8 cellular contexts compared by ENCODE assay signal in the genomic region with DNA sequence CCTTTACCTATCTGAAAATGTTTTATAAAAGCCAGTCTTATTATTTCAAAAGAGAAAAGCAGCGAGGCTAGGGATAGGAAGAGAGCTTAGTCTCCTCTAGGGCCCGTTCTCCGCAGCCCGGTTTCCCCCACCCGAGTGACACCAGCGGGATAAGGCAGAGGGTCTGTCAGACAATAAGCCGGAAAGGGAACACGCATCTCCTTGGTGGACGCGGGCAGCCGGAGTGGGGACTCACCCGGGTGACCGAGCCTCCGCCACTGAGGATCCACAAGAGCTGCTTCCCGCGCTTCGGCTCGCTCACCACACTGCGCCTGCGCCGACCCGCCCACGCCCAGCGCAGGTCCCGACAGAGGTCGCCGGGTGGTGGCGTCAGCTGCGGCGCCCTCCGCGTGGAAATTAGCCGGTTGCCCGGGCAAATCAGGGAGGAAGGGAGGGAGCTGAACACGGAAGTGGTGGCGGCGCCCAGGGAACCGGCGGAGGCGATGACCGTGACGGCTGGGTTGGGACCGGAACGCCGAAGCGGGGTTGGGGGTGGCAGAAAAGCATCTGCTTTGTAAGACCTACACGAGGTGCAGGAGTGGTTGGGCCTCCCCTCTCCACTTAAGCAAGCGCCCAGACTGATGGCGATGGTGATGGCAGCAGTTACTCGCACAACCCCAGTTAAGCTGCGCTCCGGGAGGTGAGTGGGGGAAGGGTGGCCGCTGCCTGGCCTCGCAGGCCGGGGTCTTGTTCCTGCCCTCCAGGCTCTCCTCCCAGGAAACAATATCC. TPM values are rescaled to one million over a fixed set of nuclear protein-coding genes. Genes with fewer than 3 reads are reported as not detected.
A peak's percentile ranks its signal among the peaks of the same experiment; 100 is the strongest.
DNase-seq lines count a peak whose midpoint lies in the region; ATAC-seq and TF ChIP-seq lines count a peak whose summit lies in the region.

SOCS4 (plus strand) TSS at position 444 of the 768 bp plus-strand sequence. CDS start 15,806 bp downstream, outside the sequence.
WDHD1 (minus strand) TSS at position 307 of the 768 bp plus-strand sequence. CDS start 312 bp downstream, outside the sequence.

- H3K9ac ChIP-seq in KMS-11, result peak within 1 kb of the TSS; percentile 85
- H3K9ac ChIP-seq in muscle layer of colon (ENCODE audit: low read length), result peak within 1 kb of the TSS; percentile 86

- H3F3A ChIP-seq in DOHH2 (ENCODE audit: control insufficient read depth, insufficient read depth), result no peaks in the 10 kb centered on the region

- POLR2A ChIA-PET in Panc1 (lab: Charles Lee), result interaction anchor here (0.6 to 0.7 kb wide), 3 partner anchors 46 to 518 kb away, joined by 3 to 20 read pairs (median 3); partner anchors contain the start of gene CGRRF1

- H3K9me3 ChIP-seq in DOHH2 (ENCODE audit: control insufficient read depth, insufficient read depth, low read length) (no peaks in the 10 kb centered on the region), Panc1 (ENCODE audit: control insufficient read depth, insufficient read depth, low read depth, low read length) (no peaks in the 10 kb centered on the region), muscle layer of colon (ENCODE audit: low read length) (no peaks in the 10 kb centered on the region)

- peak; percentile 61 for DNase-seq in Panc1 (ENCODE audit: low read depth, low spot score)
- DNase-seq in activated T-cell treated with anti-CD3 and anti-CD28 coated beads, Interleukin-2, amount 50 U/mL, for 4 hours, result peak; percentile 96
- peak; percentile 90 to 93 for DNase-seq in stimulated activated CD8-positive, alpha-beta memory T cell treated with anti-CD3 and anti-CD28 coated beads, Interleukin-7, amount 100 ng/mL, for 1 hour (ENCODE audit: low read depth in 2 of 2)

- H3K4me1 ChIP-seq in DOHH2 (ENCODE audit: control insufficient read depth, low read length) (peaks cover 45% of the 10 kb centered on the region), KMS-11 (ENCODE audit: low read depth, poor library complexity, severe bottlenecking) (peaks cover 31% of the 10 kb centered on the region), Panc1 (ENCODE audit: control insufficient read depth, insufficient read depth, low read length) (peaks cover 23% of the 10 kb centered on the region), muscle layer of colon (ENCODE audit: insufficient read depth, low read length) (peaks cover 19% of the 10 kb centered on the region)

- H3K27me3 Mint-ChIP-seq in activated T-cell treated with anti-CD3 and anti-CD28 coated beads, Interleukin-2, amount 50 U/mL, for 4 hours (ENCODE audit: low read depth), result no peaks in the 10 kb centered on the region

- peak within 1 kb of the TSS; percentile 97 for H3K4me3 ChIP-seq in DOHH2 (ENCODE audit: low read length)
- no peak within 1 kb of the TSS for H3K4me3 ChIP-seq in KMS-11 (IDR thresholded peaks at IDR 0.05; ENCODE audit: insufficient read depth, low read depth, low read length)
- H3K4me3 ChIP-seq in Panc1 (ENCODE audit: low read depth in 2 of 2, low read length in 2 of 2), result peak within 1 kb of the TSS; percentile 80 to 94
- H3K4me3 ChIP-seq in muscle layer of colon (ENCODE audit: low read depth in 1 of 2, low read length in 2 of 2), result peak within 1 kb of the TSS; percentile 71 to 94

- no peaks in the 10 kb centered on the region for H3K27me3 ChIP-seq in DOHH2 (ENCODE audit: control insufficient read depth, low read length)
- H3K27me3 ChIP-seq in KMS-11 (ENCODE audit: insufficient read depth, low read depth), result no peaks in the 10 kb centered on the region
- no peaks in the 10 kb centered on the region for H3K27me3 ChIP-seq in Panc1 (ENCODE audit: control insufficient read depth, insufficient read depth, low read length)
- H3K27me3 ChIP-seq in muscle layer of colon (ENCODE audit: control insufficient read depth in 1 of 2, insufficient read depth in 2 of 2, low read length in 2 of 2), result no peaks in the 10 kb centered on the region

- peak within 1 kb of the TSS; percentile 95 for H3K4me3 Mint-ChIP-seq in activated T-cell treated with anti-CD3 and anti-CD28 coated beads, Interleukin-2, amount 50 U/mL, for 4 hours

- H2AFZ ChIP-seq in KMS-11 (ENCODE audit: low read depth), result peak within 1 kb of the TSS; percentile 79

- intact Hi-C loops in Panc1 (cut with micrococcal nuclease; ENCODE audit: unreplicated experiment), result no loop called here

- no peaks in the 10 kb centered on the region for H3K9me3 Mint-ChIP-seq in activated T-cell treated with anti-CD3 and anti-CD28 coated beads, Interleukin-2, amount 50 U/mL, for 4 hours

- H3K36me3 ChIP-seq in DOHH2 (ENCODE audit: control insufficient read depth, low read length), result peaks cover 66% of the 10 kb centered on the region
- H3K36me3 ChIP-seq in KMS-11 (ENCODE audit: insufficient read depth), result no peaks in the 10 kb centered on the region
- peaks cover 11% of the 10 kb centered on the region for H3K36me3 ChIP-seq in Panc1 (ENCODE audit: control insufficient read depth, insufficient read depth, low read length)
- H3K36me3 ChIP-seq in muscle layer of colon (ENCODE audit: insufficient read depth, low read length), result no peaks in the 10 kb centered on the region

- H3K27ac ChIP-seq in DOHH2 (ENCODE audit: low read depth, low read length), result peak within 1 kb of the TSS; percentile 49
- peak within 1 kb of the TSS; percentile 63 for H3K27ac ChIP-seq in KMS-11
- H3K27ac ChIP-seq in Panc1 (ENCODE audit: low read length), result peak within 1 kb of the TSS; percentile 96
- peak within 1 kb of the TSS; percentile 54 for H3K27ac ChIP-seq in muscle layer of colon (ENCODE audit: low read depth, low read length)

- peak; percentile 97 for ATAC-seq in GM21786 (IDR thresholded peaks at IDR 0.05; ENCODE audit: unreplicated experiment)
- ATAC-seq in Panc1, result peak; percentile 99
- peak; percentile 95 to 96 for ATAC-seq in activated T-cell treated with anti-CD3 and anti-CD28 coated beads, Interleukin-2, amount 50 U/mL, for 4 hours
- peak; percentile 99 for ATAC-seq in esophagus mucosa

- H3K4me1 Mint-ChIP-seq in activated T-cell treated with anti-CD3 and anti-CD28 coated beads, Interleukin-2, amount 50 U/mL, for 4 hours (ENCODE audit: low read depth), result peaks cover 43% of the 10 kb centered on the region

- H3K79me2 ChIP-seq in DOHH2 (ENCODE audit: control insufficient read depth, low read length) (peaks cover 93% of the 10 kb centered on the region), KMS-11 (ENCODE audit: insufficient read depth, low read depth) (peaks cover 61% of the 10 kb centered on the region)

- peaks cover 6% of the 10 kb centered on the region for H3K36me3 Mint-ChIP-seq in activated T-cell treated with anti-CD3 and anti-CD28 coated beads, Interleukin-2, amount 50 U/mL, for 4 hours (ENCODE audit: insufficient read depth)

- H3K9me2 ChIP-seq in DOHH2 (replicated peaks; ENCODE audit: control insufficient read depth, low read length), result no peaks in the 10 kb centered on the region

- H4K20me1 ChIP-seq in DOHH2 (ENCODE audit: control insufficient read depth, insufficient read depth, low read depth, low read length), result peaks cover 8% of the 10 kb centered on the region; the same call in 1 of the 2 replicates
- no peaks in the 10 kb centered on the region for H4K20me1 ChIP-seq in KMS-11 (ENCODE audit: insufficient read depth)

- no peak for TF ChIP-seq CTCF in DOHH2 (IDR thresholded peaks at IDR 0.05; ENCODE audit: low read depth, low read length, poor library complexity, severe bottlenecking)
- no peak for TF ChIP-seq CTCF in KMS-11 (conservative IDR thresholded peaks at IDR 0.05; ENCODE audit: low read depth, low read length)
- TF ChIP-seq CTCF in Panc1 (IDR thresholded peaks at IDR 0.05), result no peak

- in situ Hi-C loops in Panc1 (cut with HindIII; ENCODE audit: low pct_unique_long_range_greater_than_20kb, low sequenced_read_pairs), result no loop called here

- H3K4me2 ChIP-seq in DOHH2 (ENCODE audit: low read length) (peak within 1 kb of the TSS; percentile 89), KMS-11 (peak within 1 kb of the TSS; percentile 76)

- CTCF ChIA-PET in Panc1 (lab: Charles Lee), result interaction anchor here (0.6 kb wide), 1 partner anchor 105 kb away, joined by 4 read pairs; no protein-coding TSS in a partner anchor

- BruUV-seq in Panc1 (replicated peaks; lab: Mats Ljungman, UMichigan), result no TSS peak

RNA-seq across cellular contexts. Expression of gene SOCS4, which starts in this region (rescaled TPM):
- total RNA-seq in Panc1 (2021; ENCODE audit: unreplicated experiment) (19.9 TPM), esophagus mucosa (11.0 TPM)
- polyA plus RNA-seq in Panc1 (2012; ENCODE audit: insufficient read length), result 11.6 TPM
- total RNA-seq in activated T-cell treated with anti-CD3 and anti-CD28 coated beads, Interleukin-2, amount 50 U/mL, for 4 hours, result 10 to 100 TPM; 39.8 to 47.0 (median 41.4) TPM

RNA-seq across cellular contexts. Expression of gene WDHD1, which starts in this region (rescaled TPM):
- total RNA-seq in Panc1 (2021; ENCODE audit: unreplicated experiment), result 21.7 TPM
- 4.9 TPM for polyA plus RNA-seq in Panc1 (2012; ENCODE audit: insufficient read length)
- total RNA-seq in activated T-cell treated with anti-CD3 and anti-CD28 coated beads, Interleukin-2, amount 50 U/mL, for 4 hours, result 10 to 100 TPM; 40.6 to 47.8 (median 43.1) TPM
- total RNA-seq in esophagus mucosa, result 8.7 TPM
